In the genomic region with DNA sequence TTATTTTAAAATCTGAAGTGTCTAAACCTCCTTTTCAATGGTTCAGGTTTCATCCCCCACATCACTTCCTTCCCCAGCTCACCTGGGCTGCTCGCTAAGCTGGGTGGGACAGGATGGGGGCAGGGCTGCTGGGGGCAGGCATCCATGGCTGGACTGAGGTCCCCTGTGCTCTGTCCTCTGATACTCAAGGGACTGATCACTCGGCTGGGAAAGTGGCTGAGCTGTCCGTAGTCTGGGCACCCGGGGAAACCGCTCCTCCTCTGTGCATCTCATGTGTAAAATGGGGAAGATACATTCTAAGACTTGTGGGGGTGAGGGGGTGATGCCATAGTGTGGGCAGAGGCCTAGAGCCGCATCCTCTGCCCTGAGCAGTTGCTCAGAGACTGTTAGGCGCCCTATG, we compare ENCODE assay signal across 22 cellular contexts.
A peak's percentile ranks its signal among the peaks of the same experiment; 100 is the strongest.
DNase-seq lines count a peak whose midpoint lies in the region; ATAC-seq and TF ChIP-seq lines count a peak whose summit lies in the region.
"Had no signal": no experiment of that assay in that cellular context is flagged by ENCODE, and none has a peak within 500 bp of the region (broad histone marks: within the 10 kb centered on the region; RNA-seq: fewer than 3 reads in every experiment).

No MANE protein-coding gene starts in this region.

- H3K79me1 ChIP-seq in neuronal stem cell (ENCODE audit: low read depth, low read length): no peaks in the 10 kb centered on the region

- no peak overlapping the region for H3K27ac Mint-ChIP-seq in activated CD8-positive, alpha-beta memory T cell treated with anti-CD3 and anti-CD28 coated beads, Interleukin-2, amount 10 ng/mL, durations not matched to agents 7 days and 5 days
- no peak overlapping the region for H3K27ac Mint-ChIP-seq in stimulated activated memory B cell treated with anti-CD40 and anti-IgM and Interleukin-4, amounts not matched to agents 10 μg/mL and 1 μg/mL and 100 μg/mL, for 72 hours
- H3K27ac Mint-ChIP-seq: CD8-positive, alpha-beta T cell had no signal

- peak overlapping the region in 3 of 11 experiments; percentile 1 to 22 (median 12); a peak in 1 of 22 replicates for H3K27ac ChIP-seq in BLaER1 treated with 17β-estradiol and CSF1 and Interleukin-3, amounts not matched to agents 10 nM and 100 nM
- H3K27ac ChIP-seq in neuronal stem cell (replicated peaks; ENCODE audit: low read length) (no peak overlapping the region), esophagus muscularis mucosa (replicated peaks in 1 of 4) (no peak overlapping the region)
- H3K27ac ChIP-seq: HL-60, RWPE1 had no signal

- H3K27me3 Mint-ChIP-seq in activated CD8-positive, alpha-beta memory T cell treated with anti-CD3 and anti-CD28 coated beads, Interleukin-2, amount 10 ng/mL, durations not matched to agents 7 days and 5 days: peaks cover 3% of the 10 kb centered on the region
- peaks cover 36% of the 10 kb centered on the region for H3K27me3 Mint-ChIP-seq in stimulated activated memory B cell treated with anti-CD40 and anti-IgM and Interleukin-4, amounts not matched to agents 10 μg/mL and 1 μg/mL and 100 μg/mL, for 72 hours

- H3K4me1 ChIP-seq in BLaER1 treated with 17β-estradiol and CSF1 and Interleukin-3, amounts not matched to agents 10 nM and 100 nM: peaks cover 8 to 74% (median 60%) of the 10 kb centered on the region in 10 experiments
- H3K4me1 ChIP-seq in neuronal stem cell (ENCODE audit: control insufficient read depth in 2 of 2, insufficient read depth in 1 of 2, low read depth in 1 of 2, low read length in 2 of 2) (no peaks in the 10 kb centered on the region), esophagus muscularis mucosa (no peaks in the 10 kb centered on the region)
- H3K4me1 ChIP-seq: HAP-1 had no signal

- H2AK5ac ChIP-seq in neuronal stem cell (ENCODE audit: low read depth, low read length): no peak overlapping the region

- H4K20me1 ChIP-seq in BLaER1 treated with 17β-estradiol and CSF1 and Interleukin-3, amounts not matched to agents 10 nM and 100 nM: no peaks in the 10 kb centered on the region

- CTCF ChIA-PET in activated CD8-positive, alpha-beta memory T cell treated with anti-CD3 and anti-CD28 coated beads, Interleukin-2, amount 10 ng/mL, durations not matched to agents 7 days and 5 days (lab: Charles Lee): no interaction called here

- no peak overlapping the region for H3K4me3 Mint-ChIP-seq in activated CD8-positive, alpha-beta memory T cell treated with anti-CD3 and anti-CD28 coated beads, Interleukin-2, amount 10 ng/mL, durations not matched to agents 7 days and 5 days
- H3K4me3 Mint-ChIP-seq in stimulated activated memory B cell treated with anti-CD40 and anti-IgM and Interleukin-4, amounts not matched to agents 10 μg/mL and 1 μg/mL and 100 μg/mL, for 72 hours: no peak overlapping the region
- H3K4me3 Mint-ChIP-seq: CD8-positive, alpha-beta T cell had no signal

- peak overlapping the region; percentile 27 for H3K18ac ChIP-seq in neuronal stem cell (ENCODE audit: low read length)

- H3K9me3 Mint-ChIP-seq in activated CD8-positive, alpha-beta memory T cell treated with anti-CD3 and anti-CD28 coated beads, Interleukin-2, amount 10 ng/mL, durations not matched to agents 7 days and 5 days (ENCODE audit: low read depth): no peaks in the 10 kb centered on the region
- H3K9me3 Mint-ChIP-seq in stimulated activated memory B cell treated with anti-CD40 and anti-IgM and Interleukin-4, amounts not matched to agents 10 μg/mL and 1 μg/mL and 100 μg/mL, for 72 hours: no peaks in the 10 kb centered on the region
- H3K9me3 Mint-ChIP-seq: CD8-positive, alpha-beta T cell had no signal

- intact Hi-C loops in esophagus muscularis mucosa (cut with DNase I): no loop called here

- H2BK12ac ChIP-seq in neuronal stem cell (ENCODE audit: low read length): no peak overlapping the region

- H3K9me3 ChIP-seq in BLaER1 treated with 17β-estradiol and CSF1 and Interleukin-3, amounts not matched to agents 10 nM and 100 nM (replicated peaks in 1 of 11): peaks cover 0 to 10% (median 5%) of the 10 kb centered on the region in 11 experiments; a peak in 9 of 22 replicates
- H3K9me3 ChIP-seq in neuronal stem cell (replicated peaks in 1 of 2; ENCODE audit: control insufficient read depth in 2 of 2, insufficient read depth in 1 of 2, low read depth in 1 of 2, low read length in 2 of 2) (peaks cover 0 to 2% of the 10 kb centered on the region in 2 donors), esophagus muscularis mucosa (peaks cover 0 to 12% (median 0%) of the 10 kb centered on the region in 4 donors)
- H3K9me3 ChIP-seq: HAP-1 had no signal

- H3K36me3 ChIP-seq in BLaER1 treated with 17β-estradiol and CSF1 and Interleukin-3, amounts not matched to agents 10 nM and 100 nM: no peaks in the 10 kb centered on the region
- H3K36me3 ChIP-seq in neuronal stem cell (replicated peaks in 1 of 2; ENCODE audit: control insufficient read depth in 2 of 2, insufficient read depth in 2 of 2, low read length in 2 of 2) (no peaks in the 10 kb centered on the region), esophagus muscularis mucosa (no peaks in the 10 kb centered on the region), H7 (replicated peaks; ENCODE audit: control insufficient read depth, insufficient read depth, low read length) (no peaks in the 10 kb centered on the region)
- H3K36me3 ChIP-seq: HAP-1 had no signal

- no peak overlapping the region for H3K9ac ChIP-seq in BLaER1 treated with 17β-estradiol and CSF1 and Interleukin-3, amounts not matched to agents 10 nM and 100 nM
- no peak overlapping the region for H3K9ac ChIP-seq in neuronal stem cell (ENCODE audit: low read depth, low read length, poor library complexity)

- H2BK15ac ChIP-seq in neuronal stem cell (ENCODE audit: low read length): no peak overlapping the region

- H3K4ac ChIP-seq in neuronal stem cell (ENCODE audit: low read length): no peak overlapping the region

- H3K4me3 ChIP-seq in BLaER1 treated with 17β-estradiol and CSF1 and Interleukin-3, amounts not matched to agents 10 nM and 100 nM: no peak overlapping the region
- H3K4me3 ChIP-seq in neuronal stem cell (ENCODE audit: low read length in 2 of 2) (no peak overlapping the region), esophagus muscularis mucosa (no peak overlapping the region), H7 (ENCODE audit: insufficient read depth, low read depth, low read length) (no peak overlapping the region)
- H3K4me3 ChIP-seq: HAP-1 had no signal

- no peaks in the 10 kb centered on the region for H3K36me3 Mint-ChIP-seq in activated CD8-positive, alpha-beta memory T cell treated with anti-CD3 and anti-CD28 coated beads, Interleukin-2, amount 10 ng/mL, durations not matched to agents 7 days and 5 days
- H3K36me3 Mint-ChIP-seq in stimulated activated memory B cell treated with anti-CD40 and anti-IgM and Interleukin-4, amounts not matched to agents 10 μg/mL and 1 μg/mL and 100 μg/mL, for 72 hours: no peaks in the 10 kb centered on the region
- H3K36me3 Mint-ChIP-seq: CD8-positive, alpha-beta T cell had no signal

- H3K23ac ChIP-seq in neuronal stem cell (ENCODE audit: low read depth, low read length, poor library complexity): no peak overlapping the region

- no peaks in the 10 kb centered on the region for H3K4me1 Mint-ChIP-seq in activated CD8-positive, alpha-beta memory T cell treated with anti-CD3 and anti-CD28 coated beads, Interleukin-2, amount 10 ng/mL, durations not matched to agents 7 days and 5 days
- H3K4me1 Mint-ChIP-seq in stimulated activated memory B cell treated with anti-CD40 and anti-IgM and Interleukin-4, amounts not matched to agents 10 μg/mL and 1 μg/mL and 100 μg/mL, for 72 hours: no peaks in the 10 kb centered on the region

- TF ChIP-seq CTCF in esophagus muscularis mucosa (IDR thresholded peaks at IDR 0.05): no peak

- peak overlapping the region in 10 of 11 experiments; percentile 4 to 71 (median 60); a peak in 18 of 22 replicates for H3K4me2 ChIP-seq in BLaER1 treated with 17β-estradiol and CSF1 and Interleukin-3, amounts not matched to agents 10 nM and 100 nM
- no peak overlapping the region for H3K4me2 ChIP-seq in neuronal stem cell (ENCODE audit: insufficient read depth, low read length, poor library complexity, severe bottlenecking)

- no peak overlapping the region for H4K91ac ChIP-seq in neuronal stem cell (ENCODE audit: low read depth, low read length, poor library complexity)

- no peak overlapping the region for H4K8ac ChIP-seq in neuronal stem cell (ENCODE audit: low read depth, low read length)

- no CpG with 5 or more reads among the region's 7 CpGs for WGBS in neuronal stem cell (ENCODE audit: extremely low coverage in 2 of 2, insufficient read length in 2 of 2, insufficient replicate concordance in 1 of 2), 2 donors
- WGBS in esophagus muscularis mucosa: 74% methylated on average over 5 of the region's 7 CpGs

- TF ChIP-seq POLR2A in esophagus muscularis mucosa (IDR thresholded peaks at IDR 0.05; ENCODE audit: low read depth): no peak

- no peaks in the 10 kb centered on the region for H3K27me3 ChIP-seq in BLaER1 treated with 17β-estradiol and CSF1 and Interleukin-3, amounts not matched to agents 10 nM and 100 nM
- H3K27me3 ChIP-seq in neuronal stem cell (ENCODE audit: control insufficient read depth in 3 of 3, insufficient read depth in 3 of 3, low read depth in 1 of 3, low read length in 3 of 3): no peaks in the 10 kb centered on the region
- H3K27me3 ChIP-seq in esophagus muscularis mucosa: peaks cover 0 to 66% (median 0%) of the 10 kb centered on the region in 4 donors
- H3K27me3 ChIP-seq in H7 (ENCODE audit: control insufficient read depth, insufficient read depth, low read length): no peaks in the 10 kb centered on the region; the same call in 1 of the 2 replicates

- no peak for ATAC-seq in activated CD8-positive, alpha-beta memory T cell treated with anti-CD3 and anti-CD28 coated beads, Interleukin-2, amount 10 ng/mL, durations not matched to agents 7 days and 5 days
- ATAC-seq in stimulated activated memory B cell treated with anti-CD40 and anti-IgM and Interleukin-4, amounts not matched to agents 10 μg/mL and 1 μg/mL and 100 μg/mL, for 72 hours: peak; percentile 10
- ATAC-seq: CD8-positive, alpha-beta T cell had no signal

- H3K14ac ChIP-seq in neuronal stem cell (ENCODE audit: low read length): no peak overlapping the region

- no peak for TF ChIP-seq EP300 in esophagus muscularis mucosa (IDR thresholded peaks at IDR 0.05)

- H2BK5ac ChIP-seq in neuronal stem cell (ENCODE audit: low read length): no peak overlapping the region

- DNase-seq in activated CD8-positive, alpha-beta memory T cell treated with anti-CD3 and anti-CD28 coated beads, Interleukin-2, amount 10 ng/mL, durations not matched to agents 7 days and 5 days: peak; percentile 23
- DNase-seq in neuronal stem cell (ENCODE audit: low spot score) (no peak), esophagus muscularis mucosa (ENCODE audit: extremely low spot score) (no peak), H7 (no peak)
- DNase-seq in stimulated activated CD4-positive, alpha-beta T cell treated with anti-CD3 and anti-CD28 coated beads, Interleukin-2, amount 100 ng/mL, for 48 hours: no peak
- DNase-seq: Calu3; DMS153; KBM-7; NCI-H1092 treated with DMSO at 0.1 percent for 48 hours; NCI-H1436 treated with DMSO at 0.1 percent for 48 hours; NCI-H2029; NCI-H2227 treated with DMSO at 0.1 percent for 48 hours; NCI-H510A treated with DMSO at 0.1 percent for 48 hours; NCI-H748 treated with DMSO at 0.1 percent for 48 hours; NK-92 treated with Interleukin-12 subunit alpha and Interleukin-12 subunit beta, amount 100 ng/mL, for 24 hours; SIG-M5 had no signal

- no peak overlapping the region for H2AFZ ChIP-seq in neuronal stem cell (ENCODE audit: low read length)

- no peak overlapping the region for H2BK120ac ChIP-seq in neuronal stem cell (ENCODE audit: low read depth, low read length)
